ENCODE assay signal across 1 cellular context in genomic region chr7:28855538-28856217, GRCh38.
TF ChIP-seq lines count a peak whose summit lies in the region.

No MANE protein-coding gene starts in this region.

TF ChIP-seq in HEK293, 187 proteins besides CTCF, POLR2A, EP300 and RAD21 (continued from another document):
- TF ChIP-seq ZEB2 (tag by site-specific recombination; IDR thresholded peaks at IDR 0.05) (peak; percentile 32; the same call in 1 of the 2 replicates), ZNF768 (tag by site-specific recombination; IDR thresholded peaks at IDR 0.05) (no peak), KLF10 (tag by site-specific recombination; IDR thresholded peaks at IDR 0.05) (0 out of 2 replicates have a peak, but pooled peaks have one; percentile 51), ZNF654 (tag by site-specific recombination; IDR thresholded peaks at IDR 0.05; ENCODE audit: low read depth) (no peak), KLF9 (tag by site-specific recombination; IDR thresholded peaks at IDR 0.05; ENCODE audit: low read depth) (no peak), ZNF600 (tag by site-specific recombination; IDR thresholded peaks at IDR 0.05) (0 out of 2 replicates have a peak, but pooled peaks have one; percentile 26), ZNF596 (tag by site-specific recombination; IDR thresholded peaks at IDR 0.05) (peak; percentile 46; the same call in 1 of the 2 replicates), ZNF843 (tag by site-specific recombination; IDR thresholded peaks at IDR 0.05) (0 out of 2 replicates have a peak, but pooled peaks have one; percentile 27), ZNF335 (tag by site-specific recombination; conservative IDR thresholded peaks at IDR 0.05) (peak; percentile 25; the same call in 1 of the 2 replicates), OSR2 (tag by site-specific recombination; IDR thresholded peaks at IDR 0.05) (peak; percentile 82), KLF8 (tag by site-specific recombination; IDR thresholded peaks at IDR 0.05) (peak; percentile 38; the same call in 1 of the 2 replicates), PRDM1 (tag by site-specific recombination; IDR thresholded peaks at IDR 0.05) (0 out of 2 replicates have a peak, but pooled peaks have one; percentile 39), SCRT2 (tag by site-specific recombination; IDR thresholded peaks at IDR 0.05) (peak; percentile 68), ZNF426 (tag by site-specific recombination; IDR thresholded peaks at IDR 0.05) (no peak), ZNF324 (tag by site-specific recombination; IDR thresholded peaks at IDR 0.05) (no peak), GLIS1 (tag by site-specific recombination; IDR thresholded peaks at IDR 0.05) (peak; percentile 91), ZNF629 (tag by site-specific recombination; IDR thresholded peaks at IDR 0.05) (peak; percentile 77), EGR2 (tag by site-specific recombination; IDR thresholded peaks at IDR 0.05; ENCODE audit: low read depth) (peak; percentile 73), GLIS2 (tag by site-specific recombination; IDR thresholded peaks at IDR 0.05) (peak; percentile 24; the same call in 1 of the 2 replicates), ZNF248 (tag by site-specific recombination; IDR thresholded peaks at IDR 0.05) (no peak), ZNF660 (tag by site-specific recombination; IDR thresholded peaks at IDR 0.05) (peak; percentile 81), RBAK (tag by site-specific recombination; IDR thresholded peaks at IDR 0.05) (no peak), ZNF639 (tag by site-specific recombination; IDR thresholded peaks at IDR 0.05) (no peak), ZNF239 (tag by site-specific recombination; IDR thresholded peaks at IDR 0.05) (no peak), ZNF394 (tag by site-specific recombination; IDR thresholded peaks at IDR 0.05; ENCODE audit: borderline replicate concordance) (peak; percentile 52; the same call in 1 of the 2 replicates)
- TF ChIP-seq, protein P1, sequence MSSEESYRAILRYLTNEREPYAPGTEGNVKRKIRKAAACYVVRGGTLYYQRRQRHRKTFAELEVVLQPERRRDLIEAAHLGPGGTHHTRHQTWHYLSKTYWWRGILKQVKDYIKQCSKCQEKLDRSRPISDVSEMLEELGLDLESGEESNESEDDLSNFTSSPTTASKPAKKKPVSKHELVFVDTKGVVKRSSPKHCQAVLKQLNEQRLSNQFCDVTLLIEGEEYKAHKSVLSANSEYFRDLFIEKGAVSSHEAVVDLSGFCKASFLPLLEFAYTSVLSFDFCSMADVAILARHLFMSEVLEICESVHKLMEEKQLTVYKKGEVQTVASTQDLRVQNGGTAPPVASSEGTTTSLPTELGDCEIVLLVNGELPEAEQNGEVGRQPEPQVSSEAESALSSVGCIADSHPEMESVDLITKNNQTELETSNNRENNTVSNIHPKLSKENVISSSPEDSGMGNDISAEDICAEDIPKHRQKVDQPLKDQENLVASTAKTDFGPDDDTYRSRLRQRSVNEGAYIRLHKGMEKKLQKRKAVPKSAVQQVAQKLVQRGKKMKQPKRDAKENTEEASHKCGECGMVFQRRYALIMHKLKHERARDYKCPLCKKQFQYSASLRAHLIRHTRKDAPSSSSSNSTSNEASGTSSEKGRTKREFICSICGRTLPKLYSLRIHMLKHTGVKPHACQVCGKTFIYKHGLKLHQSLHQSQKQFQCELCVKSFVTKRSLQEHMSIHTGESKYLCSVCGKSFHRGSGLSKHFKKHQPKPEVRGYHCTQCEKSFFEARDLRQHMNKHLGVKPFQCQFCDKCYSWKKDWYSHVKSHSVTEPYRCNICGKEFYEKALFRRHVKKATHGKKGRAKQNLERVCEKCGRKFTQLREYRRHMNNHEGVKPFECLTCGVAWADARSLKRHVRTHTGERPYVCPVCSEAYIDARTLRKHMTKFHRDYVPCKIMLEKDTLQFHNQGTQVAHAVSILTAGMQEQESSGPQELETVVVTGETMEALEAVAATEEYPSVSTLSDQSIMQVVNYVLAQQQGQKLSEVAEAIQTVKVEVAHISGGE (tag by site-specific recombination; conservative IDR thresholded peaks at IDR 0.05; ENCODE audit: low read depth): no peak
- TF ChIP-seq, protein P2, sequence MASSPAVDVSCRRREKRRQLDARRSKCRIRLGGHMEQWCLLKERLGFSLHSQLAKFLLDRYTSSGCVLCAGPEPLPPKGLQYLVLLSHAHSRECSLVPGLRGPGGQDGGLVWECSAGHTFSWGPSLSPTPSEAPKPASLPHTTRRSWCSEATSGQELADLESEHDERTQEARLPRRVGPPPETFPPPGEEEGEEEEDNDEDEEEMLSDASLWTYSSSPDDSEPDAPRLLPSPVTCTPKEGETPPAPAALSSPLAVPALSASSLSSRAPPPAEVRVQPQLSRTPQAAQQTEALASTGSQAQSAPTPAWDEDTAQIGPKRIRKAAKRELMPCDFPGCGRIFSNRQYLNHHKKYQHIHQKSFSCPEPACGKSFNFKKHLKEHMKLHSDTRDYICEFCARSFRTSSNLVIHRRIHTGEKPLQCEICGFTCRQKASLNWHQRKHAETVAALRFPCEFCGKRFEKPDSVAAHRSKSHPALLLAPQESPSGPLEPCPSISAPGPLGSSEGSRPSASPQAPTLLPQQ (tag by site-specific recombination; IDR thresholded peaks at IDR 0.05): 0 out of 2 replicates have a peak, but pooled peaks have one; percentile 52
- TF ChIP-seq, protein P3, sequence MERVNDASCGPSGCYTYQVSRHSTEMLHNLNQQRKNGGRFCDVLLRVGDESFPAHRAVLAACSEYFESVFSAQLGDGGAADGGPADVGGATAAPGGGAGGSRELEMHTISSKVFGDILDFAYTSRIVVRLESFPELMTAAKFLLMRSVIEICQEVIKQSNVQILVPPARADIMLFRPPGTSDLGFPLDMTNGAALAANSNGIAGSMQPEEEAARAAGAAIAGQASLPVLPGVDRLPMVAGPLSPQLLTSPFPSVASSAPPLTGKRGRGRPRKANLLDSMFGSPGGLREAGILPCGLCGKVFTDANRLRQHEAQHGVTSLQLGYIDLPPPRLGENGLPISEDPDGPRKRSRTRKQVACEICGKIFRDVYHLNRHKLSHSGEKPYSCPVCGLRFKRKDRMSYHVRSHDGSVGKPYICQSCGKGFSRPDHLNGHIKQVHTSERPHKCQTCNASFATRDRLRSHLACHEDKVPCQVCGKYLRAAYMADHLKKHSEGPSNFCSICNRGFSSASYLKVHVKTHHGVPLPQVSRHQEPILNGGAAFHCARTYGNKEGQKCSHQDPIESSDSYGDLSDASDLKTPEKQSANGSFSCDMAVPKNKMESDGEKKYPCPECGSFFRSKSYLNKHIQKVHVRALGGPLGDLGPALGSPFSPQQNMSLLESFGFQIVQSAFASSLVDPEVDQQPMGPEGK (tag by site-specific recombination; IDR thresholded peaks at IDR 0.05): peak; percentile 44
